Comparison of ENCODE assay signal across 8 cellular contexts in the genomic region with DNA sequence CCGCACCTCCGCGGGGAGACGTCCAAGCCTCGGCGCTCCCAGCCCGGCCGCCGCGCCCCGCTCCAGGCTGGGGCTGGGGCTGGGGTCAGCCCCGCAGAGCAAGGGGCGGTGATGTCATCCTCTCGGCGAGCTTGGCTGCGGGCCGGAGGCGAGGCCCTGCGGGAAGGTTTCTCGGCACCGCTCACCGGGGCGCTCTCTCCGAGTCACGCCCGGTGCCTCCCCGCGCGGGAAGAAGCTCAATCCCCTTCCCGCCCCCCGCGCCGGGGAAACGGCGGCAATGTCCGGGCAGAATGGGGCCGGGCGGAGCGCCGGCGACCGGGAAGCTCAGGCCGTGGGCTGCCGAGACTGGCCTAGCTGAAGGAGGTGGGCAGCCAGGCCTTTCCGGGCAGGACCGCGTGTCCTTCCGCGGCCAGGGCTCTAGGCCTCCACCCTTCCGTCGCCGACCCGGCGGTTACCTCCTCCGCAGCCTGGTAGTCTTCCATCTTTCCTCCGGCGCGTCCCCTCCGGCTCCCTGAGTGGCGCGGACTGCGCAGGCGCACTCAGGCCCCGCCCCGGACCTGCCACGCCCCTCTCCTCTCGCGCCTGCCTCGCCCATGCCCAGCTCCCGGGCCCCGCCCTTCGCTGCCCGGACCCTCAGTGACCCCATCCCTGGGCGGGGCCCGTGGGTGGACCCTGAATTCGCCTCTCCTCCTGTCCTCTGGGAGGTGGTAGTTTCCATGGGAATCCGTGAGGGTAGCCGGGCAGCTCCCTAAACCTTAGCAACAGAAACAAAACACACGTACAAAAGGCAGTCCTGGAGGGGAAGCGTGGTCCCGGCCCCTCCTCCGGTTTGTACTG. TPM values are rescaled to one million over a fixed set of nuclear protein-coding genes. Genes with fewer than 3 reads are reported as not detected.
DNase-seq lines count a peak whose midpoint lies in the region; ATAC-seq and TF ChIP-seq lines count a peak whose summit lies in the region.

A gene (minus strand): TSS at position 517 of the 837 bp plus-strand sequence. CDS start 35 bp downstream, at position 482.

- H3K36me3 ChIP-seq in HUES48 (ENCODE audit: control insufficient read depth, insufficient read depth, low read length) (peaks cover 7% of the 10 kb centered on the region; the same call in 1 of the 2 replicates), OCI-LY7 (ENCODE audit: insufficient read depth, low read length) (peaks cover 23% of the 10 kb centered on the region), mucosa of descending colon (ENCODE audit: low read depth) (no peaks in the 10 kb centered on the region)

- H3K9me3 ChIP-seq in HUES48 (ENCODE audit: control insufficient read depth, insufficient read depth, low read length): no peaks in the 10 kb centered on the region
- H3K9me3 ChIP-seq in OCI-LY7 (ENCODE audit: low read length): no peaks in the 10 kb centered on the region
- H3K9me3 ChIP-seq in mucosa of descending colon: no peaks in the 10 kb centered on the region

- peak within 1 kb of the TSS; percentile 96 for H3K4me2 ChIP-seq in OCI-LY7 (ENCODE audit: low read length)

- CTCF ChIA-PET in OCI-LY7 (lab: Charles Lee; ENCODE audit: unreplicated experiment): interaction anchor here (0.6 to 1.4 kb wide), 2 partner anchors 47 to 423 kb away, joined by 3 to 5 read pairs; no protein-coding TSS in a partner anchor

- H3K4me1 ChIP-seq in HUES48 (ENCODE audit: control insufficient read depth, insufficient read depth, low read length) (peaks cover 5% of the 10 kb centered on the region; the same call in 1 of the 2 replicates), OCI-LY7 (ENCODE audit: insufficient read depth, low read length, poor library complexity, severe bottlenecking) (peaks cover 18% of the 10 kb centered on the region), mucosa of descending colon (ENCODE audit: low read depth) (peaks cover 16% of the 10 kb centered on the region)

- H3K9ac ChIP-seq in HUES48 (ENCODE audit: low read depth, low read length): peak within 1 kb of the TSS; percentile 92

- H3K79me2 ChIP-seq in OCI-LY7 (ENCODE audit: insufficient read depth, low read depth, low read length): peaks cover 31% of the 10 kb centered on the region

- intact Hi-C loops in OCI-LY7 (cut with micrococcal nuclease; ENCODE audit: unreplicated experiment) (no loop called here), mucosa of descending colon (cut with DNase I, micrococcal nuclease) (no loop called here)

- no peaks in the 10 kb centered on the region for H3K9me2 ChIP-seq in OCI-LY7 (ENCODE audit: insufficient read depth, low read length)

- peak within 1 kb of the TSS; percentile 87 for H3K27ac ChIP-seq in HUES48 (ENCODE audit: low read depth, low read length)
- peak within 1 kb of the TSS; percentile 31 for H3K27ac ChIP-seq in OCI-LY7 (ENCODE audit: low read depth, low read length, poor library complexity, severe bottlenecking)
- peak within 1 kb of the TSS; percentile 93 for H3K27ac ChIP-seq in epithelial cell of prostate

- H4K20me1 ChIP-seq in OCI-LY7 (ENCODE audit: insufficient read depth, low read length): no peaks in the 10 kb centered on the region

- DNase-seq in D341Med (ENCODE audit: low spot score) (peak; percentile 99), OCI-LY7 (ENCODE audit: low spot score) (peak; percentile 85), activated T-cell treated with anti-CD3 and anti-CD28 coated beads for 48 hours (ENCODE audit: low read depth) (peak; percentile 95), epithelial cell of prostate (ENCODE audit: low read depth, low spot score) (no peak), mucosa of descending colon (peak; percentile 93 to 97 (median 94))
- peak; percentile 87 for DNase-seq in stimulated activated CD8-positive, alpha-beta memory T cell treated with anti-CD3 and anti-CD28 coated beads, Interleukin-4, amount 100 ng/mL, for 24 hours (ENCODE audit: low read depth)

- H2AFZ ChIP-seq in OCI-LY7 (ENCODE audit: low read length): peak within 1 kb of the TSS; percentile 91

- peaks cover 9% of the 10 kb centered on the region; the same call in 1 of the 2 replicates for H3K27me3 ChIP-seq in HUES48 (ENCODE audit: control insufficient read depth, insufficient read depth, low read length)

- no peak for TF ChIP-seq CTCF in OCI-LY7 (conservative IDR thresholded peaks at IDR 0.05; ENCODE audit: low read length)
- no peak for TF ChIP-seq CTCF in mucosa of descending colon (IDR thresholded peaks at IDR 0.05)

- ATAC-seq in GM21381 (IDR thresholded peaks at IDR 0.05; ENCODE audit: unreplicated experiment) (peak; percentile 52), mucosa of descending colon (peak; percentile 96)

- peak within 1 kb of the TSS; percentile 92 for H3K4me3 ChIP-seq in HUES48 (ENCODE audit: low read depth, low read length)
- peak within 1 kb of the TSS; percentile 91 for H3K4me3 ChIP-seq in OCI-LY7 (ENCODE audit: low read depth, low read length, poor library complexity, severe bottlenecking)
- H3K4me3 ChIP-seq in mucosa of descending colon: peak within 1 kb of the TSS; percentile 93

- BruUV-seq in OCI-LY7 (replicated peaks; lab: Mats Ljungman, UMichigan): no TSS peak

- POLR2A ChIA-PET in OCI-LY7 (lab: Charles Lee): interaction anchor here (0.6 to 3.0 kb wide), 5 partner anchors 12 to 429 kb away, joined by 3 to 14 read pairs (median 3); no protein-coding TSS in a partner anchor

RNA-seq across cellular contexts. Expression of the gene that starts here (rescaled TPM):
- total RNA-seq in OCI-LY7 (2014; rRNA removed; shearing (Covaris generic)): 23.9 and 29.3 TPM in 2 replicates
- total RNA-seq in OCI-LY7 (2022) (45.8 and 49.2 TPM in 2 replicates), mucosa of descending colon (100 to 1,000 TPM; 113 to 153 (median 147) TPM)

Comparison
In these comparisons a context has a peak if more than half of its experiments do, and no peak if none do; other contexts are left out.
1. H3K27ac ChIP-seq: peak in every context shown above with its lines; median percentile 93 in epithelial cell of prostate; 87 in HUES48; 31 in OCI-LY7.